In the genomic region with DNA sequence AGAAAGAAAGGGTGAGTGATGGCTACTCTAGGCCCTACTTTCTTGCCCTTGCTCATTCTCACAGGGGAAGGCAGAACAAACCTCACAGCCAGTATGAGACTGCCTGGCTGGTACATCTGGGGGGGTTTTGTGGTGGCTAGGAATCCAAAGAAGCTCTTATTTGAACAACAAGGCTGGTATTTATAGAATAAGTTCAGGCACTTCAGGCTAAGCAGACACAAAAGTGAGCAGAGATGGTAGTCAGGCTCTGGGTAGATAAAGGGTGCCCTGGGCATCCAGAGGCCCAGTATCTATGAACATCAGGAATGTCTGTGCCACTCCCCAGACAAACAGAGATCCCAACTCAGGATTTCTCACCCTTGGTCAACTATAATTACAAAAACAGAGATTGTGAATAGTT, we compare ENCODE assay signal across 14 cellular contexts. TPM values are rescaled to one million over a fixed set of nuclear protein-coding genes. Genes with fewer than 3 reads are reported as not detected.
DNase-seq lines count a peak whose midpoint lies in the region; ATAC-seq and TF ChIP-seq lines count a peak whose summit lies in the region.
"Had no signal": no experiment of that assay in that cellular context is flagged by ENCODE, and none has a peak within 500 bp of the region (broad histone marks: within the 10 kb centered on the region; RNA-seq: fewer than 3 reads in every experiment).

No MANE protein-coding gene starts in this region.

- TF ChIP-seq POLR2A in transverse colon (IDR thresholded peaks at IDR 0.05): no peak

- peak overlapping the region; percentile 57 for H2BK5ac ChIP-seq in mesenchymal stem cell (ENCODE audit: low read depth, low read length, poor library complexity, severe bottlenecking)

- H2BK12ac ChIP-seq in mesenchymal stem cell (ENCODE audit: low read length in 2 of 2): peak overlapping the region in 1 of 2 experiments; percentile 71

- H3K36me3 ChIP-seq in cardiac muscle cell (no peaks in the 10 kb centered on the region), mesenchymal stem cell (ENCODE audit: control insufficient read depth in 1 of 2, insufficient read depth in 2 of 2, low read depth in 1 of 2, low read length in 2 of 2) (no peaks in the 10 kb centered on the region), transverse colon (no peaks in the 10 kb centered on the region)
- H3K36me3 ChIP-seq: left lung had no signal

- no peak overlapping the region for H3K23ac ChIP-seq in mesenchymal stem cell (ENCODE audit: low read length in 2 of 2)

- H3K27me3 ChIP-seq in cardiac muscle cell (no peaks in the 10 kb centered on the region), mesenchymal stem cell (ENCODE audit: control insufficient read depth in 1 of 2, insufficient read depth in 1 of 2, low read length in 2 of 2) (no peaks in the 10 kb centered on the region), transverse colon (no peaks in the 10 kb centered on the region)
- H3K27me3 ChIP-seq: left lung had no signal

- peak overlapping the region; percentile 53 for H3K9ac ChIP-seq in mesenchymal stem cell (ENCODE audit: low read length)

- peak overlapping the region; percentile 46 to 91 for H3K4ac ChIP-seq in mesenchymal stem cell (ENCODE audit: low read depth in 1 of 2, low read length in 2 of 2)

- peak overlapping the region; percentile 81 for H3K27ac ChIP-seq in cardiac muscle cell
- peak overlapping the region; percentile 78 for H3K27ac ChIP-seq in mesenchymal stem cell (ENCODE audit: low read length, poor library complexity, severe bottlenecking)
- peak overlapping the region; percentile 82 to 90 (median 86) for H3K27ac ChIP-seq in transverse colon
- H3K27ac ChIP-seq: left lung had no signal

- H3K4me1 ChIP-seq in cardiac muscle cell (ENCODE audit: low read depth) (peaks cover 44% of the 10 kb centered on the region), mesenchymal stem cell (ENCODE audit: control insufficient read depth, insufficient read depth, low read depth, low read length) (peaks cover 24% of the 10 kb centered on the region), transverse colon (peaks cover 10 to 38% (median 26%) of the 10 kb centered on the region in 4 donors)

- H4K91ac ChIP-seq in mesenchymal stem cell (ENCODE audit: low read length): no peak overlapping the region

- no peak overlapping the region for H4K8ac ChIP-seq in mesenchymal stem cell (ENCODE audit: low read length)

- no peak for TF ChIP-seq EP300 in transverse colon (IDR thresholded peaks at IDR 0.05; ENCODE audit: low read depth)

- no peak overlapping the region for H3K14ac ChIP-seq in mesenchymal stem cell (ENCODE audit: low read length in 2 of 2)

- peaks cover 4% of the 10 kb centered on the region for H3K79me1 ChIP-seq in mesenchymal stem cell (replicated peaks; ENCODE audit: low read length, poor library complexity, severe bottlenecking)

- no peak for ATAC-seq in left ventricle myocardium superior
- ATAC-seq: left lung had no signal

- H3K4me2 ChIP-seq in mesenchymal stem cell (ENCODE audit: low read length, poor library complexity, severe bottlenecking): no peak overlapping the region

- DNase-seq in cardiac muscle cell (ENCODE audit: low read depth in 1 of 2, low spot score in 1 of 2) (peak; percentile 42 to 49), left ventricle myocardium superior (no peak), astrocyte of the spinal cord (ENCODE audit: low read depth, low spot score) (peak; percentile 56), mesenchymal stem cell (peak; percentile 75), transverse colon (no peak), HT-29 (ENCODE audit: low spot score) (no peak), SIG-M5 (lab: John Stamatoyannopoulos, UW) (no peak), NCI-H2227 (lab: John Stamatoyannopoulos, UW; ENCODE audit: unreplicated experiment) (no peak)
- DNase-seq: DMS 273 treated with DMSO at 0.1 percent for 48 hours; effector memory CD4-positive, alpha-beta T cell; left lung; NCI-H1694 treated with DMSO at 0.1 percent for 48 hours; NCI-H82; trophoblast cell had no signal

- H3K4me3 ChIP-seq in cardiac muscle cell (no peak overlapping the region), astrocyte of the spinal cord (ENCODE audit: low read depth, low read length) (no peak overlapping the region), mesenchymal stem cell (ENCODE audit: insufficient read depth in 1 of 2, low read depth in 1 of 2, low read length in 2 of 2) (no peak overlapping the region), transverse colon (no peak overlapping the region)
- H3K4me3 ChIP-seq: left lung had no signal

- H3K18ac ChIP-seq in mesenchymal stem cell (ENCODE audit: low read depth in 1 of 2, low read length in 2 of 2): peak overlapping the region; percentile 34 to 69

- H3K9me3 ChIP-seq in cardiac muscle cell (ENCODE audit: low read depth) (no peaks in the 10 kb centered on the region), mesenchymal stem cell (ENCODE audit: control insufficient read depth, low read length) (no peaks in the 10 kb centered on the region), transverse colon (no peaks in the 10 kb centered on the region)
- H3K9me3 ChIP-seq: left lung had no signal

- TF ChIP-seq CTCF in cardiac muscle cell (IDR thresholded peaks at IDR 0.05; ENCODE audit: low read depth, low read length) (no peak), astrocyte of the spinal cord (IDR thresholded peaks at IDR 0.05; ENCODE audit: low read depth, low read length) (no peak), transverse colon (IDR thresholded peaks at IDR 0.05) (no peak)

- intact Hi-C loops in left ventricle myocardium superior (cut with micrococcal nuclease) (no loop called here), transverse colon (cut with DNase I; ENCODE audit: low total_unique reads) (no loop called here)

- H2AK5ac ChIP-seq in mesenchymal stem cell (ENCODE audit: low read length, severe bottlenecking): peak overlapping the region; percentile 51

- no peak overlapping the region for H2BK120ac ChIP-seq in mesenchymal stem cell (ENCODE audit: low read depth, low read length)

- in situ Hi-C loops in astrocyte of the spinal cord (cut with HindIII; ENCODE audit: low sequenced_read_pairs) (no loop called here), transverse colon (cut with MboI; ENCODE audit: low pct_ligation_motif_present in 1 of 4, low pct_unique_long_range_greater_than_20kb in 1 of 4, low sequenced_read_pairs in 3 of 4) (no loop called here)

- no peak overlapping the region for H2BK15ac ChIP-seq in mesenchymal stem cell (ENCODE audit: low read depth, poor library complexity, severe bottlenecking)

- H2AFZ ChIP-seq in mesenchymal stem cell (ENCODE audit: low read depth, low read length): no peak overlapping the region

RNA-seq across cellular contexts. Expression of a gene that starts 57.2 kb away (rescaled TPM):
- 164 and 186 TPM in 2 replicates for total RNA-seq in cardiac muscle cell
- 205 and 223 TPM in 2 replicates for polyA plus RNA-seq in cardiac muscle cell
- total RNA-seq in left ventricle myocardium superior: 43.5 TPM
- polyA plus RNA-seq in mesenchymal stem cell (2013, experiment 1 of 2): 977 TPM
- 1,026 TPM for polyA plus RNA-seq in mesenchymal stem cell (2013, experiment 2 of 2)
- 100 to 1,000 TPM in 3 of 4 donors, 10 to 100 TPM in 1; 82.2 to 212 (median 183) TPM for total RNA-seq in transverse colon
- total RNA-seq in HT-29 (2014; rRNA removed; shearing (Covaris generic)): 117 and 138 TPM in 2 replicates

Comparison
In these comparisons a context has a peak if more than half of its experiments do, and no peak if none do; other contexts are left out.
1. DNase-seq: peak in cardiac muscle cell (2 of 2), astrocyte of the spinal cord (single experiment) and mesenchymal stem cell (single experiment); none in left ventricle myocardium superior (single experiment), transverse colon (single experiment), HT-29 (single experiment), SIG-M5 (single experiment) and NCI-H2227 (single experiment).
2. Peak in every context shown above with its lines, with median percentiles within 50 percentile points of each other: H3K27ac ChIP-seq.